28 cellular contexts compared by ENCODE assay signal in the genomic region with DNA sequence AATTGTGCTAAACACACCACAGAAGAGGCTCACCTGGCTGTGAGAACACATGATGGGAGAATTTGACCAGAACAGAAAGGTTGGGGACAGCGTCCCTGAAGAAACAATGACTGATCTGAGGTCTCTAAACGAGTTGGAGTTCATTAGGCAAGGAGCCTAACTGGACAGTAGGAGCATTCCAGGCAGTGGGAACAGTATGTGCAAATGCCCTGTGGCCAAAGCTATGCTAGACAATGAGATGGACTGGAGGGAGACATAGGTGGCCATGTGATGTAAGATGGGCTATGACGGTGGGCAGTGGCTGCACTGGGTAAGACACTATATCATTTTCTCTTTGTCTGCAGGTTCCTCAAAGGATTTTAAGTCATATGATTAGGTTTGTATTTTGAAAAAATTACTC.
"Had no signal": no experiment of that assay in that cellular context is flagged by ENCODE, and none has a peak within 500 bp of the region (broad histone marks: within the 10 kb centered on the region; RNA-seq: fewer than 3 reads in every experiment).

No MANE protein-coding gene starts in this region.

- H3K27me3 ChIP-seq: colonic mucosa, gastrocnemius medialis, heart right ventricle had no signal

- FAIRE-seq: colon, endometrium, endothelial cell of umbilical vein, frontal cortex had no signal

- ATAC-seq: effector memory CD8-positive, alpha-beta T cell; esophagus mucosa; foreskin keratinocyte; gastrocnemius medialis; gastroesophageal sphincter; heart left ventricle; heart right ventricle had no signal

- DNase-seq: colonic mucosa; cortex of kidney; dermis blood vessel endothelial cell; effector CD4-positive, alpha-beta T cell; effector CD8-positive, alpha-beta T cell; effector memory CD4-positive, alpha-beta T cell; effector memory CD8-positive, alpha-beta T cell; endodermal cell; erythroblast; esophagus squamous epithelium; foreskin fibroblast; foreskin keratinocyte; foreskin melanocyte; gastrocnemius medialis; glutamatergic neuron; head of caudate nucleus; heart right ventricle had no signal

- H3K27ac Mint-ChIP-seq: dendritic cell treated with granulocyte-macrophage colony-stimulating factor and Interleukin-4, amounts not matched to agents 40 ng/mL and 50 ng/mL, for 4 days; effector memory CD8-positive, alpha-beta T cell; endodermal cell had no signal

- H3K36me3 ChIP-seq: colonic mucosa, esophagus muscularis mucosa, esophagus squamous epithelium, gastrocnemius medialis, gastroesophageal sphincter, heart left ventricle had no signal

- H3K27ac ChIP-seq: colonic mucosa, coronary artery, epithelial cell of prostate, esophagus muscularis mucosa, esophagus squamous epithelium, foreskin keratinocyte, gastrocnemius medialis, gastroesophageal sphincter, heart left ventricle, heart right ventricle had no signal

- H3K4me3 Mint-ChIP-seq: dendritic cell treated with granulocyte-macrophage colony-stimulating factor and Interleukin-4, amounts not matched to agents 40 ng/mL and 50 ng/mL, for 4 days; effector memory CD8-positive, alpha-beta T cell; endodermal cell had no signal

- H3K9me3 ChIP-seq: colonic mucosa, esophagus muscularis mucosa, esophagus squamous epithelium, gastrocnemius medialis, gastroesophageal sphincter, heart left ventricle, heart right ventricle had no signal

- H3K9me3 Mint-ChIP-seq: dendritic cell treated with granulocyte-macrophage colony-stimulating factor and Interleukin-4, amounts not matched to agents 40 ng/mL and 50 ng/mL, for 4 days; effector memory CD8-positive, alpha-beta T cell; endodermal cell had no signal

- H3K4me3 ChIP-seq: colonic mucosa, coronary artery, esophagus muscularis mucosa, esophagus squamous epithelium, gastrocnemius medialis, gastroesophageal sphincter, heart left ventricle, heart right ventricle had no signal

- H3K4me1 ChIP-seq: colonic mucosa, esophagus squamous epithelium, foreskin keratinocyte had no signal
